14 cellular contexts compared by ENCODE assay signal in the genomic region with DNA sequence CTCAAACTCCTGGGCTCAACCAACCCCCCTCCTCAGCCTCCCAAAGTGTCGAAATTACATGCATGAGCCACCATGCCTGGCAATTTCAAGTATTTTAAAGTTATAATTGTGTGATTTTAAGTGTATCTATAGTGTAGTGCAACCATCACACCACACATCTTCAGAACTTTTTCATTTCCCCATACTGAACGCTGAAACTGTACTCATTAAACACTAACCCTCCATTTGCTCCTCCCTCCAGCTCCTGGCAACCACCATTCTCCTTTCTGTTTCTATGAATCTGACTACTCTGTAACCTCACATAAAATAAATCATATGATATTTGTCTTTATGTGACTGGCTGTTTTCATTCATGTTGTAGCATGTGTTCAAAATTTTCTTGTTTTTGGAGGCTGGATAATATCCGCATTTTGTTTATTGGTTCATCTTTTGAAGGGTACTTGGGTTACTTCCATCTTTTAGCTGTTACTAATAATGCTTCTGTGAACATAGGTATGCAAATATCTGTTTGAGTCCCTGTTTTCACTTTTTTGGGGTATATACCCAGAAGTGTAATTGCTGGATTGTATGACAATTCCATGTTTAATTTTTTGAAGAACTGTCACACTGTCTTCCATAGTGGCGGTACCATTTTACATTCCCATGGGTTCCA.
DNase-seq lines count a peak whose midpoint lies in the region; ATAC-seq, FAIRE-seq and TF ChIP-seq lines count a peak whose summit lies in the region.
"Had no signal": no experiment of that assay in that cellular context is flagged by ENCODE, and none has a peak within 500 bp of the region (broad histone marks: within the 10 kb centered on the region; RNA-seq: fewer than 3 reads in every experiment).

No MANE protein-coding gene starts in this region.

- no peak for DNase-seq in activated CD4-positive, CD25-positive, alpha-beta regulatory T cell (lab: John Stamatoyannopoulos, UW)
- DNase-seq in activated CD4-positive, alpha-beta T cell treated with anti-CD3 and anti-CD28 coated beads, Interleukin-2, amount 50 U/mL, for 48 hours: no peak
- DNase-seq in H4 (ENCODE audit: low spot score): no peak
- no peak for DNase-seq in AG20443 (ENCODE audit: low spot score)
- no peak for DNase-seq in D721Med (ENCODE audit: insufficient read length, low spot score)
- DNase-seq: activated CD8-positive, alpha-beta memory T cell treated with anti-CD3 and anti-CD28 coated beads, Interleukin-2, amount 50 U/mL, for 48 hours; adrenal gland; naive B cell; right cardiac atrium; substantia nigra had no signal

- TF ChIP-seq CTCF in D721Med (IDR thresholded peaks at IDR 0.05; ENCODE audit: insufficient read depth, missing control alignments): no peak

- FAIRE-seq in D721Med (lab: Jason Lieb, UNC): no peak
- FAIRE-seq: keratinocyte had no signal

- ATAC-seq in activated CD4-positive, CD25-positive, alpha-beta regulatory T cell treated with anti-CD3 and anti-CD28 coated beads, Interleukin-2, amount 50 U/mL, for 24 hours: peak; percentile 64 to 68
- ATAC-seq in GM21825 (IDR thresholded peaks at IDR 0.05; ENCODE audit: unreplicated experiment): peak; percentile 69
- peak; percentile 77 for ATAC-seq in HG03139 (IDR thresholded peaks at IDR 0.05; ENCODE audit: unreplicated experiment)
- ATAC-seq: right cardiac atrium had no signal
